ENCODE assay signal across 8 cellular contexts in the genomic region with DNA sequence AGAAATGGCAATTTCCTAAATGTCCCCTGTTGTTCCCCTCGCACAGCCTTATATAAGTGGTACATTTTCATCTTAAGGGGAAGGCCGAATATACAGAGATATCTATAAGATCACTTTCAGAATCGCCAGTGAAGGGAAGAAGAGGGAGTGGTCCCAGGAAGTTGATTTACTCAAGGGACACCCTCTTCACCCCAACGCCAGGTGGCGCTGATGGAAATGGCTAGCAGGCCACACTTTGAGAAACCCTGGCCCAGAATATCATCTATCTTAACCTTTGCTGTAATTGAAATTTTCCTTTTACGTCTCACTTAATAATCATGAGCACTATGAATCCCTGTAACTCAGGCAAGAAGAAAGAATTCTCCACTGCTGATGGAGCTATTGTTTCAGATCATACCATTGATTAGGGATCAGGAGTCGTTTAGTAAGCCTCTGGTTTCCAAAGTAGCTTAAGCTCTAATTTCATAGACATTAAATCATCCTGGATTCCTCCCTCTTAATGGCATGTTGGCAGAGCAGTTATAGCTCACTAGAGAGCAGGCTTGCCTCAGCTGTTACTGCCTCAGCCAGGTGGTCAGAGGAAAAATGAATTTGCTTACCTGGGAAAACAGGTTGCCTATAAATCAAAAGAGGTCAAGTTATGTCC.
DNase-seq lines count a peak whose midpoint lies in the region; ATAC-seq and TF ChIP-seq lines count a peak whose summit lies in the region.

No MANE protein-coding gene starts in this region.

- H3K9ac ChIP-seq in SU-DHL-6 (ENCODE audit: low read length) = no peak overlapping the region

- no peak overlapping the region for H3K4me3 ChIP-seq in SU-DHL-6 (ENCODE audit: insufficient read depth, low read length, poor library complexity, severe bottlenecking)

- H2AFZ ChIP-seq in SU-DHL-6 (ENCODE audit: low read depth, low read length, severe bottlenecking) = no peak overlapping the region

- no peaks in the 10 kb centered on the region for H3K9me2 ChIP-seq in SU-DHL-6 (replicated peaks; ENCODE audit: insufficient read depth, low read length)

- H3K27me3 ChIP-seq in SU-DHL-6 (ENCODE audit: low read length) = no peaks in the 10 kb centered on the region

- H3K79me2 ChIP-seq in SU-DHL-6 (ENCODE audit: insufficient read depth, low read length) = no peaks in the 10 kb centered on the region

- H4K20me1 ChIP-seq in SU-DHL-6 (ENCODE audit: low read depth, low read length) = no peaks in the 10 kb centered on the region

- H3K9me3 ChIP-seq in SU-DHL-6 (ENCODE audit: insufficient read depth, low read length) = no peaks in the 10 kb centered on the region

- no peak overlapping the region for H3K27ac ChIP-seq in SU-DHL-6 (ENCODE audit: low read depth, low read length)

- H3K36me3 ChIP-seq in SU-DHL-6 (ENCODE audit: low read length) = no peaks in the 10 kb centered on the region

- DNase-seq in NCI-H524 (lab: John Stamatoyannopoulos, UW) (peak; percentile 49 to 74), NCI-H524 treated with DMSO at 0.1 percent for 48 hours (lab: John Stamatoyannopoulos, UW) (no peak), M059J (ENCODE audit: low read depth) (peak; percentile 52), iPS-NIHi11 (ENCODE audit: low spot score) (peak; percentile 59)
- no peak for DNase-seq in activated CD4-positive, CD25-positive, alpha-beta regulatory T cell (lab: John Stamatoyannopoulos, UW)

- peak; percentile 76 for ATAC-seq in GM21529 (IDR thresholded peaks at IDR 0.05; ENCODE audit: unreplicated experiment)
- ATAC-seq in HG03196 (IDR thresholded peaks at IDR 0.05; ENCODE audit: unreplicated experiment) = no peak

- TF ChIP-seq CTCF in SU-DHL-6 (IDR thresholded peaks at IDR 0.05; ENCODE audit: insufficient read depth, low read length, poor library complexity, severe bottlenecking) = peak; percentile 47

- no peak overlapping the region for H3K4me2 ChIP-seq in SU-DHL-6 (ENCODE audit: low read depth, low read length, poor library complexity, severe bottlenecking)

- H3F3A ChIP-seq in SU-DHL-6 (ENCODE audit: insufficient read depth) = no peaks in the 10 kb centered on the region

Comparison
In these comparisons a context has a peak if more than half of its experiments do, and no peak if none do; other contexts are left out.
1. DNase-seq: peak in NCI-H524 (2 of 2), M059J (single experiment) and iPS-NIHi11 (single experiment); none in NCI-H524 treated with DMSO at 0.1 percent for 48 hours (single experiment) and activated CD4-positive, CD25-positive, alpha-beta regulatory T cell (0 of 4).